ENCODE assay signal across 1 cellular context in the genomic region with DNA sequence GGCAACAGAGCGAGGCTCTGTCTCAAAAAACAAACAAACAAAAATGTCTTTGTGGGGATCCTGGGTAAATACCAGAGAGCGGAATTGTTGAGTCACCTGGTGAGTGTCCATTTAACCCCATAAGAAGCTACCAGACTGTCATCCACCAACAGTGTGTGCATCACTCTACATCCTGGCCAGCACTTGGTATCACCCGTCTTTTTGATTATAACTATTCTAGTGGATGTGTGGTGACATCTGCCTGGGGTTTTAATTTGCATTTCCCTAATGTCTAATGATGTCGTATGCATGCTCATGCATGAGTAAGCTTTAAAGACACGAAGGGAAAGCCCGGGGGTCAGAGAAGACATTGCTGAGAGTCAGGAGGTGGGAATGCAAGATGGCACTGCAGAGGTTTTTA.
TF ChIP-seq lines count a peak whose summit lies in the region.

No MANE protein-coding gene starts in this region.

TF ChIP-seq in SK-N-SH treated with all-trans-retinoic acid at 6 μM for 48 hours, 23 proteins besides CTCF, POLR2A, EP300 and RAD21 (continued from another document):
- TF ChIP-seq, protein P1, sequence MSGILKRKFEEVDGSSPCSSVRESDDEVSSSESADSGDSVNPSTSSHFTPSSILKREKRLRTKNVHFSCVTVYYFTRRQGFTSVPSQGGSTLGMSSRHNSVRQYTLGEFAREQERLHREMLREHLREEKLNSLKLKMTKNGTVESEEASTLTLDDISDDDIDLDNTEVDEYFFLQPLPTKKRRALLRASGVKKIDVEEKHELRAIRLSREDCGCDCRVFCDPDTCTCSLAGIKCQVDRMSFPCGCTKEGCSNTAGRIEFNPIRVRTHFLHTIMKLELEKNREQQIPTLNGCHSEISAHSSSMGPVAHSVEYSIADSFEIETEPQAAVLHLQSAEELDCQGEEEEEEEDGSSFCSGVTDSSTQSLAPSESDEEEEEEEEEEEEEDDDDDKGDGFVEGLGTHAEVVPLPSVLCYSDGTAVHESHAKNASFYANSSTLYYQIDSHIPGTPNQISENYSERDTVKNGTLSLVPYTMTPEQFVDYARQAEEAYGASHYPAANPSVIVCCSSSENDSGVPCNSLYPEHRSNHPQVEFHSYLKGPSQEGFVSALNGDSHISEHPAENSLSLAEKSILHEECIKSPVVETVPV (CRISPR knock-in tag; IDR thresholded peaks at IDR 0.05): no peak
- TF ChIP-seq ZNF565 (CRISPR knock-in tag; conservative IDR thresholded peaks at IDR 0.05; ENCODE audit: low read depth) (no peak), GLIS3 (CRISPR knock-in tag; IDR thresholded peaks at IDR 0.05) (no peak), ARNTL (CRISPR knock-in tag; IDR thresholded peaks at IDR 0.05; ENCODE audit: borderline replicate concordance, low read depth) (no peak), TCF4 (CRISPR knock-in tag; IDR thresholded peaks at IDR 0.05; ENCODE audit: borderline replicate concordance) (no peak), ZNF70 (CRISPR knock-in tag; IDR thresholded peaks at IDR 0.05) (no peak), ISL1 (CRISPR knock-in tag; IDR thresholded peaks at IDR 0.05) (no peak), BACH2 (CRISPR knock-in tag; IDR thresholded peaks at IDR 0.05; ENCODE audit: borderline replicate concordance) (no peak), ESRRG (CRISPR knock-in tag; IDR thresholded peaks at IDR 0.05) (no peak), PPARA (CRISPR knock-in tag; IDR thresholded peaks at IDR 0.05; ENCODE audit: borderline replicate concordance) (no peak), ZC3H10 (CRISPR knock-in tag; IDR thresholded peaks at IDR 0.05) (no peak), ZNF8 (CRISPR knock-in tag; IDR thresholded peaks at IDR 0.05) (no peak)
